ENCODE assay signal across 3 cellular contexts in the genomic region with DNA sequence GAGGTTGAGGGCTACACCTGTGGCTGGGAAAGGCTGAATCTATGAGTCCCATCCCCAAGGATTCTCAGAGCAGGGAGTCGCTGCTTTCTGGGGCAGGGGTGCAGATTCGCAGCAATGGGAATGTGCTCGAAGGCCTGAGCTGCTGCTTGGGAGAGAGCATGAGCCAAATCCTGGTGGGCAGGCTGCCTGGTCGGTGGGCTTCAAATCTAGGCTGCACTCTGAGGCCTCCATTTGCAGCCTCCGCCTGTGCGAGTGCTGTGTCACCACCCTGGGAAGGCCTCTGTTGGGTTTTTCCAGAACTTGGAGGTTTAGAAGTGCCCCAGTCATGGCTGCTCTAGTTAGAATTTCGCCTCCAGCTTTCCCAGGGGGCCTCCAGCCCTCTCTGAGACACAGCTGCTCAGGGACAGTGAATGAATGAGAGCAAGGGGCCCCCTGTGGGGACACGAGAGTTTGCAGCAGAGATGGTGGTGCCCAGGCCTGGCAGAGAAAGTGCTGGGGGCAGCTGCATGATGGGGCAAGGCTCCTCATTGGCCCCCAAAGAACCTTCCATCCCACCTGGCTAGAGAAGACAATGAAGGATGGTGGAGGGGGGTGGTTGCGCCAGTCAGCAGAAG.
TF ChIP-seq lines count a peak whose summit lies in the region.

No MANE protein-coding gene starts in this region.

TF ChIP-seq in SK-N-SH, 30 proteins besides CTCF, POLR2A, EP300 and RAD21:
- TF ChIP-seq, protein P1, sequence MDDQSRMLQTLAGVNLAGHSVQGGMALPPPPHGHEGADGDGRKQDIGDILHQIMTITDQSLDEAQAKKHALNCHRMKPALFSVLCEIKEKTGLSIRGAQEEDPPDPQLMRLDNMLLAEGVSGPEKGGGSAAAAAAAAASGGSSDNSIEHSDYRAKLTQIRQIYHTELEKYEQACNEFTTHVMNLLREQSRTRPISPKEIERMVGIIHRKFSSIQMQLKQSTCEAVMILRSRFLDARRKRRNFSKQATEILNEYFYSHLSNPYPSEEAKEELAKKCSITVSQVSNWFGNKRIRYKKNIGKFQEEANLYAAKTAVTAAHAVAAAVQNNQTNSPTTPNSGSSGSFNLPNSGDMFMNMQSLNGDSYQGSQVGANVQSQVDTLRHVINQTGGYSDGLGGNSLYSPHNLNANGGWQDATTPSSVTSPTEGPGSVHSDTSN (IDR thresholded peaks at IDR 0.05): no peak
- no peak for TF ChIP-seq GABPA (IDR thresholded peaks at IDR 0.05; ENCODE audit: low read depth)

TF ChIP-seq in SK-N-SH treated with all-trans-retinoic acid at 6 μM for 48 hours, 23 proteins besides CTCF, POLR2A, EP300 and RAD21:
- no peak for TF ChIP-seq SNAI2 (CRISPR knock-in tag; IDR thresholded peaks at IDR 0.05)
- no peak for TF ChIP-seq ZFP30 (CRISPR knock-in tag; IDR thresholded peaks at IDR 0.05)
- TF ChIP-seq, protein P2, sequence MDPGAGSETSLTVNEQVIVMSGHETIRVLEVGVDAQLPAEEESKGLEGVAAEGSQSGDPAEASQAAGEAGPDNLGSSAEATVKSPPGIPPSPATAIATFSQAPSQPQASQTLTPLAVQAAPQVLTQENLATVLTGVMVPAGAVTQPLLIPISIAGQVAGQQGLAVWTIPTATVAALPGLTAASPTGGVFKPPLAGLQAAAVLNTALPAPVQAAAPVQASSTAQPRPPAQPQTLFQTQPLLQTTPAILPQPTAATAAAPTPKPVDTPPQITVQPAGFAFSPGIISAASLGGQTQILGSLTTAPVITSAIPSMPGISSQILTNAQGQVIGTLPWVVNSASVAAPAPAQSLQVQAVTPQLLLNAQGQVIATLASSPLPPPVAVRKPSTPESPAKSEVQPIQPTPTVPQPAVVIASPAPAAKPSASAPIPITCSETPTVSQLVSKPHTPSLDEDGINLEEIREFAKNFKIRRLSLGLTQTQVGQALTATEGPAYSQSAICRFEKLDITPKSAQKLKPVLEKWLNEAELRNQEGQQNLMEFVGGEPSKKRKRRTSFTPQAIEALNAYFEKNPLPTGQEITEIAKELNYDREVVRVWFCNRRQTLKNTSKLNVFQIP (CRISPR knock-in tag; IDR thresholded peaks at IDR 0.05; ENCODE audit: borderline replicate concordance, low read depth): no peak
- TF ChIP-seq TCF4 (CRISPR knock-in tag; IDR thresholded peaks at IDR 0.05; ENCODE audit: borderline replicate concordance): no peak
- no peak for TF ChIP-seq ZNF565 (CRISPR knock-in tag; conservative IDR thresholded peaks at IDR 0.05; ENCODE audit: low read depth)
- no peak for TF ChIP-seq BACH2 (CRISPR knock-in tag; IDR thresholded peaks at IDR 0.05; ENCODE audit: borderline replicate concordance)
- TF ChIP-seq RARB (CRISPR knock-in tag; IDR thresholded peaks at IDR 0.05): no peak

TF ChIP-seq in endothelial cell of umbilical vein, 7 proteins besides CTCF, POLR2A, EP300 and RAD21:
- TF ChIP-seq, protein P3, sequence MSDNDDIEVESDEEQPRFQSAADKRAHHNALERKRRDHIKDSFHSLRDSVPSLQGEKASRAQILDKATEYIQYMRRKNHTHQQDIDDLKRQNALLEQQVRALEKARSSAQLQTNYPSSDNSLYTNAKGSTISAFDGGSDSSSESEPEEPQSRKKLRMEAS (IDR thresholded peaks at IDR 0.05; ENCODE audit: insufficient read depth, insufficient read length): no peak
- TF ChIP-seq POLR2AphosphoS5 (IDR thresholded peaks at IDR 0.05; ENCODE audit: insufficient read depth, low read depth, low read length): no peak
- TF ChIP-seq GATA2 (IDR thresholded peaks at IDR 0.05; ENCODE audit: insufficient read depth, insufficient read length, low read depth, low read length): no peak
- no peak for TF ChIP-seq EZH2 (IDR thresholded peaks at IDR 0.05; ENCODE audit: borderline replicate concordance, low read depth, low read length, severe bottlenecking)
- no peak for TF ChIP-seq MYC (IDR thresholded peaks at IDR 0.05; ENCODE audit: low read depth, low read length)
- TF ChIP-seq FOS (IDR thresholded peaks at IDR 0.05; ENCODE audit: borderline replicate concordance, insufficient read depth, low read length): no peak
- TF ChIP-seq JUN (IDR thresholded peaks at IDR 0.05; ENCODE audit: borderline replicate concordance, insufficient read depth, insufficient read length, low read depth): no peak
